19 cellular contexts compared by ENCODE assay signal in the genomic region with DNA sequence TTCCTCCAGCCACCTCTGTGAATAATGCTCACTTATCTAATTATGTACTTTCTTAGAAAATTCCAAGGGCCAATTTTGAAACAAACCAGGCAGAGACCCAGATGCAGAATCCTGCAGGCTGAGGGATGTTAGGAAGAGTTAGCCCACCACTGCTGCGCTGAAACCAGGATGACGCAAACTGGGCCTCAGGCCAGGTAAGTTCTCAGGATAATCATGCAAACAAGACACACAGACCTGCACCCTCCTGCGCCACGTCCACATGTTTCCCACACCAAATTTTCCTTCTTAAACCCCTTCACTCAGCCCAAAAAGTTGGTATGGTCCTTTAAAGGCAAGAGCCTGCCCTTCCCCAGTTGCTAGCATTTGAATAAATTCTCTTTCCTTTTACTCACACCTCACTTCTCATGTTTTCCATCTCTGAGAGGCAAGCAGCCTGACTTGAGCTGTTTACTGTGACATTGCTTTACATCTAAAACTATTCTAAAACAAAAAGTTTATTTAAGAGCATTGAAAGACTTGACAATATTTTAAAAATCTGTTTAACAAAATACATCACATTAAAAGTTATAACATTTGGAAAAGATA.
"Had no signal": no experiment of that assay in that cellular context is flagged by ENCODE, and none has a peak within 500 bp of the region (broad histone marks: within the 10 kb centered on the region; RNA-seq: fewer than 3 reads in every experiment).

No MANE protein-coding gene starts in this region.

- ATAC-seq: gastrocnemius medialis; mucosa of descending colon; naive thymus-derived CD8-positive, alpha-beta T cell; pancreas; right lobe of liver had no signal

- H3K27ac ChIP-seq: epithelial cell of prostate, esophagus muscularis mucosa, gastrocnemius medialis, pancreas, prostate gland, right lobe of liver, stomach, thoracic aorta, transverse colon had no signal

- H3K4me1 Mint-ChIP-seq: naive thymus-derived CD8-positive, alpha-beta T cell had no signal

- H3K36me3 ChIP-seq: esophagus muscularis mucosa, gastrocnemius medialis, pancreas, prostate gland, right lobe of liver, stomach, thoracic aorta, transverse colon had no signal

- H3K36me3 Mint-ChIP-seq: naive thymus-derived CD8-positive, alpha-beta T cell had no signal

- H3K4me1 ChIP-seq: gastrocnemius medialis, pancreas, prostate gland, right lobe of liver, stomach, transverse colon had no signal

- H3K27ac Mint-ChIP-seq: naive thymus-derived CD8-positive, alpha-beta T cell had no signal

- DNase-seq: effector memory CD4-positive, alpha-beta T cell; gastrocnemius medialis; kidney glomerular epithelial cell; mucosa of descending colon; naive thymus-derived CD8-positive, alpha-beta T cell; nucleus accumbens; right lobe of liver; stimulated activated CD4-positive, alpha-beta T cell treated with anti-CD3 and anti-CD28 coated beads, Interleukin-15, amount 100 ng/mL, for 24 hours; stimulated activated CD4-positive, alpha-beta T cell treated with anti-CD3 and anti-CD28 coated beads, Interleukin-1b, Interleukin-23, amount 100 ng/mL, for 48 hours; stimulated activated CD4-positive, alpha-beta T cell treated with anti-CD3 and anti-CD28 coated beads, Interleukin-4, amount 100 ng/mL, for 4 hours; stimulated activated naive CD4-positive, alpha-beta T cell; stomach; substantia nigra; transverse colon had no signal

- H3K4me3 ChIP-seq: esophagus muscularis mucosa, gastrocnemius medialis, mucosa of descending colon, pancreas, prostate gland, right lobe of liver, stomach, thoracic aorta, transverse colon had no signal

- H3K4me3 Mint-ChIP-seq: naive thymus-derived CD8-positive, alpha-beta T cell had no signal

- H3K27me3 ChIP-seq: esophagus muscularis mucosa, gastrocnemius medialis, pancreas, right lobe of liver, stomach, transverse colon had no signal

- H3K27me3 Mint-ChIP-seq: naive thymus-derived CD8-positive, alpha-beta T cell had no signal

- H3K9me3 ChIP-seq: esophagus muscularis mucosa, gastrocnemius medialis, mucosa of descending colon, pancreas, prostate gland, right lobe of liver, stomach, thoracic aorta, transverse colon had no signal
